Comparison of ENCODE assay signal across 1 cellular context in the genomic region with DNA sequence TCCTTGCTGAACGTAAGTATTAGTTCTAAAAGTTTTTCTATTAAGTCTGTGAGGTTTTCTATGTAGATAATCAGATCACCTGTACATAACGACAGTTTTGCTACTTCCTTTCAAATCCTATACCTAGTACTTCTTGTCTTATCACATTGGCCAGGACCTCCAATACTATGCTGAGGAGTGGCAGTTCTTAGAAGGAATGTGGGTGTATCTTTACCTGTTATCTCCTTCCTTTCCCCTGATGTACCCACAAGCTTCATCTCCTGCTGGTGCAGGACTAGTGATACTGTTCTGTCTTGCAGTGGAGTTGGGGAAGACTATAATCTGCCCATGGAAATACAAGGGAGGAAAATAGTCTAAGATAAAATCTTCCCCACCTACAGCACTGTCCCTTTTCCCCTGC.
TF ChIP-seq lines count a peak whose summit lies in the region.

No MANE protein-coding gene starts in this region.

TF ChIP-seq in K562, 482 proteins besides CTCF, POLR2A, EP300 and RAD21 (continues in another document):
- TF ChIP-seq TBL1XR1 (IDR thresholded peaks at IDR 0.05; ENCODE audit: low read length in 2 of 2) (no peak), HDAC3 (IDR thresholded peaks at IDR 0.05; ENCODE audit: borderline replicate concordance, partially characterized antibody) (no peak), PHF8 (IDR thresholded peaks at IDR 0.05; ENCODE audit: borderline replicate concordance, low read length) (no peak), DIDO1 (tag; IDR thresholded peaks at IDR 0.05; ENCODE audit: low read depth) (no peak), MCM3 (IDR thresholded peaks at IDR 0.05) (no peak), RHOXF2B (CRISPR knock-in tag; conservative IDR thresholded peaks at IDR 0.05) (no peak), SMAD1 (IDR thresholded peaks at IDR 0.05; ENCODE audit: low read depth, low read length, partially characterized antibody) (no peak), POU5F1 (IDR thresholded peaks at IDR 0.05; ENCODE audit: borderline replicate concordance, low read depth, low read length, partially characterized antibody) (no peak), HDGF (IDR thresholded peaks at IDR 0.05) (no peak), GABPA (tag; conservative IDR thresholded peaks at IDR 0.05; ENCODE audit: low read depth) (no peak), SMARCE1 (IDR thresholded peaks at IDR 0.05) (no peak), SP2 (IDR thresholded peaks at IDR 0.05; ENCODE audit: extremely low read depth, low read depth, low read length, poor library complexity, severe bottlenecking) (no peak), TAF15 (IDR thresholded peaks at IDR 0.05; ENCODE audit: low read depth, low read length) (no peak), HDAC2 (IDR thresholded peaks at IDR 0.05) (no peak), ZKSCAN8 (CRISPR knock-in tag; IDR thresholded peaks at IDR 0.05) (no peak), SIX5 (IDR thresholded peaks at IDR 0.05; ENCODE audit: borderline replicate concordance in 1 of 2, insufficient read depth in 1 of 2, low read depth in 1 of 2, low read length in 2 of 2) (no peak), KLF13 (tag; IDR thresholded peaks at IDR 0.05; ENCODE audit: borderline replicate concordance, low read depth) (no peak), HOXB6 (CRISPR knock-in tag; IDR thresholded peaks at IDR 0.05; ENCODE audit: borderline replicate concordance) (no peak), ZEB2 (IDR thresholded peaks at IDR 0.05) (peak; percentile 93), ZNF583 (CRISPR knock-in tag; IDR thresholded peaks at IDR 0.05) (no peak), ARID1B (IDR thresholded peaks at IDR 0.05) (peak; percentile 52; the same call in 1 of the 2 replicates), ESRRA (IDR thresholded peaks at IDR 0.05; ENCODE audit: borderline replicate concordance, low read depth) (no peak), ETV5 (CRISPR knock-in tag; IDR thresholded peaks at IDR 0.05; ENCODE audit: low read depth) (no peak), ZNF263 (CRISPR knock-in tag; IDR thresholded peaks at IDR 0.05; ENCODE audit: borderline replicate concordance) (no peak), MYBL2 (IDR thresholded peaks at IDR 0.05; ENCODE audit: low read depth) (no peak), MYBL2 (CRISPR knock-in tag; IDR thresholded peaks at IDR 0.05; ENCODE audit: borderline replicate concordance) (no peak), ZNF121 (CRISPR knock-in tag; conservative IDR thresholded peaks at IDR 0.05) (no peak), WHSC1 (IDR thresholded peaks at IDR 0.05; ENCODE audit: low read length) (no peak), STAG1 (CRISPR knock-in tag; IDR thresholded peaks at IDR 0.05; ENCODE audit: borderline replicate concordance) (no peak), CREM (IDR thresholded peaks at IDR 0.05; ENCODE audit: low read depth) (no peak), SREBF2 (CRISPR knock-in tag; IDR thresholded peaks at IDR 0.05) (no peak), ZNF586 (CRISPR knock-in tag; conservative IDR thresholded peaks at IDR 0.05) (no peak), NCOR1 (IDR thresholded peaks at IDR 0.05) (no peak), TOE1 (IDR thresholded peaks at IDR 0.05; ENCODE audit: borderline replicate concordance) (no peak), TOE1 (CRISPR knock-in tag; IDR thresholded peaks at IDR 0.05; ENCODE audit: borderline replicate concordance, low read depth) (no peak), BRCA1 (IDR thresholded peaks at IDR 0.05) (no peak), BRCA1 (CRISPR knock-in tag; IDR thresholded peaks at IDR 0.05) (no peak), STAT5A (IDR thresholded peaks at IDR 0.05; ENCODE audit: borderline replicate concordance, low read length) (0 out of 2 replicates have a peak, but pooled peaks have one; percentile 39), NCOA2 (IDR thresholded peaks at IDR 0.05; ENCODE audit: partially characterized antibody in 2 of 2) (no peak), CC2D1A (IDR thresholded peaks at IDR 0.05) (no peak), CBFA2T3 (IDR thresholded peaks at IDR 0.05) (peak; percentile 69), OTX1 (CRISPR knock-in tag; IDR thresholded peaks at IDR 0.05) (no peak), PTBP1 (IDR thresholded peaks at IDR 0.05; ENCODE audit: low read depth, low read length) (no peak), RFX1 (IDR thresholded peaks at IDR 0.05) (no peak), DACH1 (IDR thresholded peaks at IDR 0.05; ENCODE audit: partially characterized antibody) (peak; percentile 54), TCF3 (CRISPR knock-in tag; IDR thresholded peaks at IDR 0.05) (peak; percentile 43; the same call in 1 of the 2 replicates), CTBP1 (IDR thresholded peaks at IDR 0.05; ENCODE audit: borderline replicate concordance) (peak; percentile 88; the same call in 1 of the 2 replicates), NBN (IDR thresholded peaks at IDR 0.05; ENCODE audit: low read depth) (no peak), CBFA2T2 (conservative IDR thresholded peaks at IDR 0.05) (peak; percentile 43)
- TF ChIP-seq, protein P1, sequence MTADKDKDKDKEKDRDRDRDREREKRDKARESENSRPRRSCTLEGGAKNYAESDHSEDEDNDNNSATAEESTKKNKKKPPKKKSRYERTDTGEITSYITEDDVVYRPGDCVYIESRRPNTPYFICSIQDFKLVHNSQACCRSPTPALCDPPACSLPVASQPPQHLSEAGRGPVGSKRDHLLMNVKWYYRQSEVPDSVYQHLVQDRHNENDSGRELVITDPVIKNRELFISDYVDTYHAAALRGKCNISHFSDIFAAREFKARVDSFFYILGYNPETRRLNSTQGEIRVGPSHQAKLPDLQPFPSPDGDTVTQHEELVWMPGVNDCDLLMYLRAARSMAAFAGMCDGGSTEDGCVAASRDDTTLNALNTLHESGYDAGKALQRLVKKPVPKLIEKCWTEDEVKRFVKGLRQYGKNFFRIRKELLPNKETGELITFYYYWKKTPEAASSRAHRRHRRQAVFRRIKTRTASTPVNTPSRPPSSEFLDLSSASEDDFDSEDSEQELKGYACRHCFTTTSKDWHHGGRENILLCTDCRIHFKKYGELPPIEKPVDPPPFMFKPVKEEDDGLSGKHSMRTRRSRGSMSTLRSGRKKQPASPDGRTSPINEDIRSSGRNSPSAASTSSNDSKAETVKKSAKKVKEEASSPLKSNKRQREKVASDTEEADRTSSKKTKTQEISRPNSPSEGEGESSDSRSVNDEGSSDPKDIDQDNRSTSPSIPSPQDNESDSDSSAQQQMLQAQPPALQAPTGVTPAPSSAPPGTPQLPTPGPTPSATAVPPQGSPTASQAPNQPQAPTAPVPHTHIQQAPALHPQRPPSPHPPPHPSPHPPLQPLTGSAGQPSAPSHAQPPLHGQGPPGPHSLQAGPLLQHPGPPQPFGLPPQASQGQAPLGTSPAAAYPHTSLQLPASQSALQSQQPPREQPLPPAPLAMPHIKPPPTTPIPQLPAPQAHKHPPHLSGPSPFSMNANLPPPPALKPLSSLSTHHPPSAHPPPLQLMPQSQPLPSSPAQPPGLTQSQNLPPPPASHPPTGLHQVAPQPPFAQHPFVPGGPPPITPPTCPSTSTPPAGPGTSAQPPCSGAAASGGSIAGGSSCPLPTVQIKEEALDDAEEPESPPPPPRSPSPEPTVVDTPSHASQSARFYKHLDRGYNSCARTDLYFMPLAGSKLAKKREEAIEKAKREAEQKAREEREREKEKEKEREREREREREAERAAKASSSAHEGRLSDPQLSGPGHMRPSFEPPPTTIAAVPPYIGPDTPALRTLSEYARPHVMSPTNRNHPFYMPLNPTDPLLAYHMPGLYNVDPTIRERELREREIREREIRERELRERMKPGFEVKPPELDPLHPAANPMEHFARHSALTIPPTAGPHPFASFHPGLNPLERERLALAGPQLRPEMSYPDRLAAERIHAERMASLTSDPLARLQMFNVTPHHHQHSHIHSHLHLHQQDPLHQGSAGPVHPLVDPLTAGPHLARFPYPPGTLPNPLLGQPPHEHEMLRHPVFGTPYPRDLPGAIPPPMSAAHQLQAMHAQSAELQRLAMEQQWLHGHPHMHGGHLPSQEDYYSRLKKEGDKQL (CRISPR knock-in tag; IDR thresholded peaks at IDR 0.05; ENCODE audit: borderline replicate concordance) = no peak
- TF ChIP-seq, protein P2, sequence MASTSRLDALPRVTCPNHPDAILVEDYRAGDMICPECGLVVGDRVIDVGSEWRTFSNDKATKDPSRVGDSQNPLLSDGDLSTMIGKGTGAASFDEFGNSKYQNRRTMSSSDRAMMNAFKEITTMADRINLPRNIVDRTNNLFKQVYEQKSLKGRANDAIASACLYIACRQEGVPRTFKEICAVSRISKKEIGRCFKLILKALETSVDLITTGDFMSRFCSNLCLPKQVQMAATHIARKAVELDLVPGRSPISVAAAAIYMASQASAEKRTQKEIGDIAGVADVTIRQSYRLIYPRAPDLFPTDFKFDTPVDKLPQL (IDR thresholded peaks at IDR 0.05; ENCODE audit: extremely low read depth, insufficient read length) = no peak
- TF ChIP-seq, protein P3, sequence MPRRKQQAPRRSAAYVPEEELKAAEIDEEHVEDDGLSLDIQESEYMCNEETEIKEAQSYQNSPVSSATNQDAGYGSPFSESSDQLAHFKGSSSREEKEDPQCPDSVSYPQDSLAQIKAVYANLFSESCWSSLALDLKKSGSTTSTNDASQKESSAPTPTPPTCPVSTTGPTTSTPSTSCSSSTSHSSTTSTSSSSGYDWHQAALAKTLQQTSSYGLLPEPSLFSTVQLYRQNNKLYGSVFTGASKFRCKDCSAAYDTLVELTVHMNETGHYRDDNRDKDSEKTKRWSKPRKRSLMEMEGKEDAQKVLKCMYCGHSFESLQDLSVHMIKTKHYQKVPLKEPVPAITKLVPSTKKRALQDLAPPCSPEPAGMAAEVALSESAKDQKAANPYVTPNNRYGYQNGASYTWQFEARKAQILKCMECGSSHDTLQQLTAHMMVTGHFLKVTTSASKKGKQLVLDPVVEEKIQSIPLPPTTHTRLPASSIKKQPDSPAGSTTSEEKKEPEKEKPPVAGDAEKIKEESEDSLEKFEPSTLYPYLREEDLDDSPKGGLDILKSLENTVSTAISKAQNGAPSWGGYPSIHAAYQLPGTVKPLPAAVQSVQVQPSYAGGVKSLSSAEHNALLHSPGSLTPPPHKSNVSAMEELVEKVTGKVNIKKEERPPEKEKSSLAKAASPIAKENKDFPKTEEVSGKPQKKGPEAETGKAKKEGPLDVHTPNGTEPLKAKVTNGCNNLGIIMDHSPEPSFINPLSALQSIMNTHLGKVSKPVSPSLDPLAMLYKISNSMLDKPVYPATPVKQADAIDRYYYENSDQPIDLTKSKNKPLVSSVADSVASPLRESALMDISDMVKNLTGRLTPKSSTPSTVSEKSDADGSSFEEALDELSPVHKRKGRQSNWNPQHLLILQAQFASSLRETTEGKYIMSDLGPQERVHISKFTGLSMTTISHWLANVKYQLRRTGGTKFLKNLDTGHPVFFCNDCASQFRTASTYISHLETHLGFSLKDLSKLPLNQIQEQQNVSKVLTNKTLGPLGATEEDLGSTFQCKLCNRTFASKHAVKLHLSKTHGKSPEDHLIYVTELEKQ (CRISPR knock-in tag; IDR thresholded peaks at IDR 0.05) = no peak
- TF ChIP-seq, protein P4, sequence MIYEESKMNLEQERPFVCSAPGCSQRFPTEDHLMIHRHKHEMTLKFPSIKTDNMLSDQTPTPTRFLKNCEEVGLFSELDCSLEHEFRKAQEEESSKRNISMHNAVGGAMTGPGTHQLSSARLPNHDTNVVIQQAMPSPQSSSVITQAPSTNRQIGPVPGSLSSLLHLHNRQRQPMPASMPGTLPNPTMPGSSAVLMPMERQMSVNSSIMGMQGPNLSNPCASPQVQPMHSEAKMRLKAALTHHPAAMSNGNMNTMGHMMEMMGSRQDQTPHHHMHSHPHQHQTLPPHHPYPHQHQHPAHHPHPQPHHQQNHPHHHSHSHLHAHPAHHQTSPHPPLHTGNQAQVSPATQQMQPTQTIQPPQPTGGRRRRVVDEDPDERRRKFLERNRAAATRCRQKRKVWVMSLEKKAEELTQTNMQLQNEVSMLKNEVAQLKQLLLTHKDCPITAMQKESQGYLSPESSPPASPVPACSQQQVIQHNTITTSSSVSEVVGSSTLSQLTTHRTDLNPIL (CRISPR knock-in tag; IDR thresholded peaks at IDR 0.05) = no peak
- TF ChIP-seq, protein P5, sequence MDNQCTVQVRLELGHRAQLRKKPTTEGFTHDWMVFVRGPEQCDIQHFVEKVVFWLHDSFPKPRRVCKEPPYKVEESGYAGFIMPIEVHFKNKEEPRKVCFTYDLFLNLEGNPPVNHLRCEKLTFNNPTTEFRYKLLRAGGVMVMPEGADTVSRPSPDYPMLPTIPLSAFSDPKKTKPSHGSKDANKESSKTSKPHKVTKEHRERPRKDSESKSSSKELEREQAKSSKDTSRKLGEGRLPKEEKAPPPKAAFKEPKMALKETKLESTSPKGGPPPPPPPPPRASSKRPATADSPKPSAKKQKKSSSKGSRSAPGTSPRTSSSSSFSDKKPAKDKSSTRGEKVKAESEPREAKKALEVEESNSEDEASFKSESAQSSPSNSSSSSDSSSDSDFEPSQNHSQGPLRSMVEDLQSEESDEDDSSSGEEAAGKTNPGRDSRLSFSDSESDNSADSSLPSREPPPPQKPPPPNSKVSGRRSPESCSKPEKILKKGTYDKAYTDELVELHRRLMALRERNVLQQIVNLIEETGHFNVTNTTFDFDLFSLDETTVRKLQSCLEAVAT (IDR thresholded peaks at IDR 0.05) = no peak
- TF ChIP-seq, protein P6, sequence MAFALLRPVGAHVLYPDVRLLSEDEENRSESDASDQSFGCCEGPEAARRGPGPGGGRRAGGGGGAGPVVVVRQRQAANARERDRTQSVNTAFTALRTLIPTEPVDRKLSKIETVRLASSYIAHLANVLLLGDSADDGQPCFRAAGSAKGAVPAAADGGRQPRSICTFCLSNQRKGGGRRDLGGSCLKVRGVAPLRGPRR (CRISPR knock-in tag; IDR thresholded peaks at IDR 0.05) = no peak
